8 cellular contexts compared by ENCODE assay signal in genomic region chr11:72222106-72222891, GRCh38. TPM values are rescaled to one million over a fixed set of nuclear protein-coding genes. Genes with fewer than 3 reads are reported as not detected.
A peak's percentile ranks its signal among the peaks of the same experiment; 100 is the strongest.
DNase-seq lines count a peak whose midpoint lies in the region; ATAC-seq, FAIRE-seq and TF ChIP-seq lines count a peak whose summit lies in the region.

No MANE protein-coding gene starts in this region.

- FAIRE-seq in kidney (lab: Jason Lieb, UNC) = no peak

- no peaks in the 10 kb centered on the region for H3K9me3 Mint-ChIP-seq in activated CD4-positive, alpha-beta T cell treated with anti-CD3 and anti-CD28 coated beads, Interleukin-2, amount 10 ng/mL, durations not matched to agents 24 days and 14 days
- H3K9me3 Mint-ChIP-seq in activated naive CD4-positive, alpha-beta T cell treated with anti-CD3 and anti-CD28 coated beads, Interleukin-2, amount 50 U/mL, for 72 hours = no peaks in the 10 kb centered on the region

- H3K4me1 Mint-ChIP-seq in activated CD4-positive, alpha-beta T cell treated with anti-CD3 and anti-CD28 coated beads, Interleukin-2, amount 10 ng/mL, durations not matched to agents 24 days and 14 days = peaks cover 25% of the 10 kb centered on the region

- H3K27ac ChIP-seq in kidney (ENCODE audit: low read depth in 2 of 2, low read length in 2 of 2) = peak overlapping the region; percentile 94 to 96
- H3K27ac ChIP-seq in thoracic aorta = peak overlapping the region; percentile 83 to 92

- H3K27me3 ChIP-seq in thoracic aorta (replicated peaks; ENCODE audit: insufficient read depth) = no peaks in the 10 kb centered on the region

- H3K9me3 ChIP-seq in kidney (ENCODE audit: control insufficient read depth in 1 of 2, low read length in 2 of 2) = no peaks in the 10 kb centered on the region
- no peaks in the 10 kb centered on the region for H3K9me3 ChIP-seq in thoracic aorta

- H3K36me3 ChIP-seq in kidney (ENCODE audit: control insufficient read depth in 1 of 2, insufficient read depth in 2 of 2, low read length in 2 of 2) = peaks cover 0 to 4% of the 10 kb centered on the region in 2 donors
- H3K36me3 ChIP-seq in thoracic aorta = no peaks in the 10 kb centered on the region

- H3K27me3 Mint-ChIP-seq in activated CD4-positive, alpha-beta T cell treated with anti-CD3 and anti-CD28 coated beads, Interleukin-2, amount 10 ng/mL, durations not matched to agents 24 days and 14 days = peaks cover 12% of the 10 kb centered on the region

- peak overlapping the region; percentile 98 for H3K4me3 Mint-ChIP-seq in activated CD4-positive, alpha-beta T cell treated with anti-CD3 and anti-CD28 coated beads, Interleukin-2, amount 10 ng/mL, durations not matched to agents 24 days and 14 days

- no peak for ATAC-seq in activated naive CD4-positive, alpha-beta T cell treated with anti-CD3 and anti-CD28 coated beads, Interleukin-2, amount 50 U/mL, for 72 hours
- ATAC-seq in thoracic aorta (ENCODE audit: insufficient number of reproducible peaks, low FRiP score, low read depth) = no peak
- ATAC-seq in sciatic nerve = no peak

- H3K27ac Mint-ChIP-seq in activated CD4-positive, alpha-beta T cell treated with anti-CD3 and anti-CD28 coated beads, Interleukin-2, amount 10 ng/mL, durations not matched to agents 24 days and 14 days = peak overlapping the region; percentile 87
- peak overlapping the region; percentile 81 to 95 for H3K27ac Mint-ChIP-seq in activated naive CD4-positive, alpha-beta T cell treated with anti-CD3 and anti-CD28 coated beads, Interleukin-2, amount 50 U/mL, for 72 hours

- peaks cover 6% of the 10 kb centered on the region for H3K36me3 Mint-ChIP-seq in activated CD4-positive, alpha-beta T cell treated with anti-CD3 and anti-CD28 coated beads, Interleukin-2, amount 10 ng/mL, durations not matched to agents 24 days and 14 days (ENCODE audit: low read depth)
- H3K36me3 Mint-ChIP-seq in activated naive CD4-positive, alpha-beta T cell treated with anti-CD3 and anti-CD28 coated beads, Interleukin-2, amount 50 U/mL, for 72 hours = peaks cover 5% of the 10 kb centered on the region in 2 donors

- peak overlapping the region; percentile 65 to 72 for H3K9ac ChIP-seq in kidney (ENCODE audit: low read length in 2 of 2)

- H3K4me1 ChIP-seq in kidney (ENCODE audit: control insufficient read depth in 1 of 2, insufficient read depth in 1 of 2, low read depth in 1 of 2, low read length in 2 of 2) (peaks cover 16 to 17% of the 10 kb centered on the region in 2 donors), thoracic aorta (ENCODE audit: control insufficient read depth in 1 of 2, low read depth in 2 of 2) (peaks cover 3 to 33% of the 10 kb centered on the region in 2 donors)

- no peak for DNase-seq in activated CD4-positive, alpha-beta T cell treated with anti-CD3 and anti-CD28 coated beads, Interleukin-2, amount 10 ng/mL, durations not matched to agents 24 days and 14 days
- DNase-seq in activated CD4-positive, alpha-beta T cell treated with anti-CD3 and anti-CD28 coated beads for 1 hour = no peak
- no peak for DNase-seq in activated naive CD4-positive, alpha-beta T cell treated with anti-CD3 and anti-CD28 coated beads, Interleukin-2, amount 50 U/mL, for 72 hours (ENCODE audit: low spot score in 2 of 2)
- no peak for DNase-seq in kidney
- no peak for DNase-seq in thoracic aorta (ENCODE audit: low spot score)
- DNase-seq in HuH-7.5 (ENCODE audit: low spot score) = no peak
- DNase-seq in medulla oblongata (ENCODE audit: extremely low spot score) = no peak
- no peak for DNase-seq in sciatic nerve (ENCODE audit: low spot score)

- intact Hi-C loops in activated CD4-positive, alpha-beta T cell treated with anti-CD3 and anti-CD28 coated beads, Interleukin-2, amount 10 ng/mL, durations not matched to agents 24 days and 14 days (cut with micrococcal nuclease) = no loop called here
- intact Hi-C loops in kidney (cut with DNase I) = no loop called here
- intact Hi-C loops in sciatic nerve (cut with DNase I) = no loop called here

- H3K4me3 ChIP-seq in kidney (ENCODE audit: low read length in 2 of 2) (peak overlapping the region; percentile 80 to 94), thoracic aorta (peak overlapping the region; percentile 99)

- TF ChIP-seq CTCF in kidney (IDR thresholded peaks at IDR 0.05; ENCODE audit: borderline replicate concordance, extremely low read depth, insufficient read depth) (no peak), thoracic aorta (IDR thresholded peaks at IDR 0.05) (no peak)

RNA-seq across cellular contexts. Expression of gene INPPL1, which starts 2.3 kb away (rescaled TPM):
- total RNA-seq in activated CD4-positive, alpha-beta T cell treated with anti-CD3 and anti-CD28 coated beads, Interleukin-2, amount 10 ng/mL, durations not matched to agents 24 days and 14 days = 123 and 144 TPM in 2 replicates
- total RNA-seq in activated naive CD4-positive, alpha-beta T cell treated with anti-CD3 and anti-CD28 coated beads, Interleukin-2, amount 50 U/mL, for 72 hours = 100 to 1,000 TPM in 1 of 2 donors, 10 to 100 TPM in 1; 97.0 to 132 TPM
- 120 TPM for total RNA-seq in kidney
- 39.9 TPM for polyA plus RNA-seq in kidney (ENCODE audit: insufficient read depth, low read depth, low replicate concordance)
- total RNA-seq in thoracic aorta = 100 to 1,000 TPM; 108 to 113 TPM
- total RNA-seq in sciatic nerve = 142 TPM

RNA-seq across cellular contexts. Expression of gene FOLR2, which starts 5.7 kb away (rescaled TPM):
- not detected in 2 replicates for total RNA-seq in activated CD4-positive, alpha-beta T cell treated with anti-CD3 and anti-CD28 coated beads, Interleukin-2, amount 10 ng/mL, durations not matched to agents 24 days and 14 days
- not detected for total RNA-seq in activated naive CD4-positive, alpha-beta T cell treated with anti-CD3 and anti-CD28 coated beads, Interleukin-2, amount 50 U/mL, for 72 hours
- 31.9 TPM for total RNA-seq in kidney
- polyA plus RNA-seq in kidney (ENCODE audit: insufficient read depth, low read depth, low replicate concordance) = 16.8 TPM
- total RNA-seq in thoracic aorta = 100 to 1,000 TPM in 1 of 2 donors, 10 to 100 TPM in 1; 51.4 to 118 TPM
- 28.4 TPM for total RNA-seq in sciatic nerve

RNA-seq across cellular contexts. Expression of gene PHOX2A, which starts 21.7 kb away (rescaled TPM):
- not detected in 2 replicates for total RNA-seq in activated CD4-positive, alpha-beta T cell treated with anti-CD3 and anti-CD28 coated beads, Interleukin-2, amount 10 ng/mL, durations not matched to agents 24 days and 14 days
- not detected for total RNA-seq in activated naive CD4-positive, alpha-beta T cell treated with anti-CD3 and anti-CD28 coated beads, Interleukin-2, amount 50 U/mL, for 72 hours
- total RNA-seq in kidney (not detected), thoracic aorta (not detected), sciatic nerve (not detected)
- not detected for polyA plus RNA-seq in kidney (ENCODE audit: insufficient read depth, low read depth, low replicate concordance)

RNA-seq across cellular contexts. Expression of gene FOLR1, which starts 30.4 kb away (rescaled TPM):
- not detected in 2 replicates for total RNA-seq in activated CD4-positive, alpha-beta T cell treated with anti-CD3 and anti-CD28 coated beads, Interleukin-2, amount 10 ng/mL, durations not matched to agents 24 days and 14 days
- not detected for total RNA-seq in activated naive CD4-positive, alpha-beta T cell treated with anti-CD3 and anti-CD28 coated beads, Interleukin-2, amount 50 U/mL, for 72 hours
- 41.2 TPM for total RNA-seq in kidney
- polyA plus RNA-seq in kidney (ENCODE audit: insufficient read depth, low read depth, low replicate concordance) = 297 TPM
- total RNA-seq in thoracic aorta = not detected
- total RNA-seq in sciatic nerve = 1.2 TPM

Comparison
In these comparisons a context has a peak if more than half of its experiments do, and no peak if none do; other contexts are left out.
1. RNA of gene FOLR2, which starts 5.7 kb away (total RNA-seq): 51.4 to 118 TPM in thoracic aorta, 31.9 TPM in kidney (single experiment) and 28.4 TPM in sciatic nerve (single experiment); not detected in activated CD4-positive, alpha-beta T cell treated with anti-CD3 and anti-CD28 coated beads, Interleukin-2, amount 10 ng/mL, durations not matched to agents 24 days and 14 days and not detected in activated naive CD4-positive, alpha-beta T cell treated with anti-CD3 and anti-CD28 coated beads, Interleukin-2, amount 50 U/mL, for 72 hours; every median in the first group is over 10 times any median in the second.